Comparison of ENCODE assay signal across 22 cellular contexts in the genomic region with DNA sequence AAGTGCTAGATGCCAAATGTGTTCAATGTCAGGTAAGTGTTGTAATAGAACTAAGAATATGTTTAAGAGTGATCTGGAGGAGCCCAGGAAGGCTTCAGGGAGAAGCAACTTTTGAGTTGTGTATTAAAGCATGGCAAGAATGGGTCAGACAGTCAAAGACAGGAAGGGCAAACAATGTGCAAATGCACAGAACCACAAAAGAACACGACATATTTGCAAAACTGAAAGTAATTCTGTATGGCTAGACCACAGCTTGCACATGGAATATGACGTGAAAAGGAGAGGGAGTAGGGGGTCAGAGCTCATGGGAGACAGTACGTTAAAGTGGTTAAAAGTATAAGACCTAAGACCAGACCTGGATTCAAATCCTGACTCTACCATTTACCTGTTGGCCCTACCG. TPM values are rescaled to one million over a fixed set of nuclear protein-coding genes. Genes with fewer than 3 reads are reported as not detected.
DNase-seq lines count a peak whose midpoint lies in the region; ATAC-seq and TF ChIP-seq lines count a peak whose summit lies in the region.
"Had no signal": no experiment of that assay in that cellular context is flagged by ENCODE, and none has a peak within 500 bp of the region (broad histone marks: within the 10 kb centered on the region; RNA-seq: fewer than 3 reads in every experiment).

No MANE protein-coding gene starts in this region.

- H3K36me3 ChIP-seq in gastrocnemius medialis, result peaks cover 3 to 50% of the 10 kb centered on the region in 2 donors
- peaks cover 0 to 100% (median 82%) of the 10 kb centered on the region in 9 donors for H3K36me3 ChIP-seq in heart left ventricle
- no peaks in the 10 kb centered on the region for H3K36me3 ChIP-seq in breast epithelium

- WGBS in heart left ventricle, 4 donors, result 77 to 88% (median 83%) methylated on average over 4 of the region's 4 CpGs

- no peaks in the 10 kb centered on the region for H3K27me3 Mint-ChIP-seq in activated CD8-positive, alpha-beta memory T cell treated with anti-CD3 and anti-CD28 coated beads, Interleukin-2, amount 10 ng/mL, durations not matched to agents 7 days and 5 days
- no peaks in the 10 kb centered on the region for H3K27me3 Mint-ChIP-seq in activated naive CD8-positive, alpha-beta T cell treated with anti-CD3 and anti-CD28 coated beads for 36 hours

- H3K4me1 ChIP-seq in gastrocnemius medialis (peaks cover 23 to 31% of the 10 kb centered on the region in 2 donors), heart left ventricle (peaks cover 0 to 8% (median 2%) of the 10 kb centered on the region in 12 donors), breast epithelium (no peaks in the 10 kb centered on the region)
- H3K4me1 ChIP-seq: A549, vagina had no signal

- DNase-seq in activated CD8-positive, alpha-beta memory T cell treated with anti-CD3 and anti-CD28 coated beads, Interleukin-2, amount 10 ng/mL, durations not matched to agents 7 days and 5 days, result peak; percentile 44
- no peak for DNase-seq in activated CD8-positive, alpha-beta memory T cell treated with anti-CD3 and anti-CD28 coated beads, Interleukin-2, amount 50 U/mL, for 48 hours
- DNase-seq in MV-4-11 (lab: John Stamatoyannopoulos, UW), result peak; percentile 25
- DNase-seq in activated naive CD8-positive, alpha-beta T cell treated with anti-CD3 and anti-CD28 coated beads for 36 hours, result no peak
- no peak for DNase-seq in gastrocnemius medialis
- DNase-seq in effector CD4-positive, alpha-beta T cell, result no peak
- DNase-seq in heart left ventricle, result no peak
- DNase-seq in breast epithelium (ENCODE audit: low spot score in 2 of 2), result no peak
- DNase-seq: activated effector memory CD4-positive, alpha-beta T cell treated with Interleukin-2 at 50 U/mL for 16 hours; C1 segment of cervical spinal cord; DMS153; KG1; left lung; mucosa of descending colon; NCI-H1105; NCI-H2081 treated with DMSO at 0.1 percent for 48 hours; NCI-H510A; retina; stimulated activated CD4-positive, alpha-beta T cell treated with anti-CD3 and anti-CD28 coated beads, Interleukin-12 subunit alpha, Interleukin-12 subunit beta, amount 100 ng/mL, for 4 hours; stimulated activated CD8-positive, alpha-beta memory T cell treated with anti-CD3 and anti-CD28 coated beads, Interleukin-4, amount 100 ng/mL, for 48 hours had no signal

- peak; percentile 82 for ATAC-seq in activated CD8-positive, alpha-beta memory T cell treated with anti-CD3 and anti-CD28 coated beads, Interleukin-2, amount 10 ng/mL, durations not matched to agents 7 days and 5 days
- no peak for ATAC-seq in gastrocnemius medialis
- no peak for ATAC-seq in heart left ventricle
- ATAC-seq: A549, left lung, mucosa of descending colon had no signal

- intact Hi-C loops in gastrocnemius medialis (cut with DNase I; ENCODE audit: low total_unique reads), result no loop called here
- intact Hi-C loops in heart left ventricle (cut with DNase I), result loop anchor here in 3 of 10 donors (5.0 kb wide), 1 partner anchor 143 kb away; no protein-coding TSS in a partner anchor
- intact Hi-C loops in breast epithelium (cut with DNase I; ENCODE audit: low total_unique reads), result loop anchor here (10.0 kb wide), 2 partner anchors 140 to 590 kb away; no protein-coding TSS in a partner anchor

- peak overlapping the region; percentile 80 for H3K27ac Mint-ChIP-seq in activated CD8-positive, alpha-beta memory T cell treated with anti-CD3 and anti-CD28 coated beads, Interleukin-2, amount 10 ng/mL, durations not matched to agents 7 days and 5 days
- H3K27ac Mint-ChIP-seq in activated naive CD8-positive, alpha-beta T cell treated with anti-CD3 and anti-CD28 coated beads for 36 hours, result peak overlapping the region; percentile 72

- H3K9me3 ChIP-seq in gastrocnemius medialis (no peaks in the 10 kb centered on the region), heart left ventricle (no peaks in the 10 kb centered on the region), breast epithelium (no peaks in the 10 kb centered on the region)
- H3K9me3 ChIP-seq: A549, left lung, mucosa of descending colon, vagina had no signal

- no peak overlapping the region for H3K4me3 ChIP-seq in gastrocnemius medialis
- no peak overlapping the region for H3K4me3 ChIP-seq in heart left ventricle
- H3K4me3 ChIP-seq in breast epithelium, result no peak overlapping the region
- H3K4me3 ChIP-seq: A549, left lung, mucosa of descending colon, vagina had no signal

- peaks cover 59% of the 10 kb centered on the region for H3K36me3 Mint-ChIP-seq in activated CD8-positive, alpha-beta memory T cell treated with anti-CD3 and anti-CD28 coated beads, Interleukin-2, amount 10 ng/mL, durations not matched to agents 7 days and 5 days
- H3K36me3 Mint-ChIP-seq in activated naive CD8-positive, alpha-beta T cell treated with anti-CD3 and anti-CD28 coated beads for 36 hours, result peaks cover 39% of the 10 kb centered on the region

- TF ChIP-seq POLR2A in gastrocnemius medialis (IDR thresholded peaks at IDR 0.05), result no peak
- TF ChIP-seq POLR2A in heart left ventricle (IDR thresholded peaks at IDR 0.05), result no peak
- no peak for TF ChIP-seq POLR2A in breast epithelium (IDR thresholded peaks at IDR 0.05)

- H3K4me1 Mint-ChIP-seq in activated CD8-positive, alpha-beta memory T cell treated with anti-CD3 and anti-CD28 coated beads, Interleukin-2, amount 10 ng/mL, durations not matched to agents 7 days and 5 days, result peaks cover 19% of the 10 kb centered on the region
- H3K4me1 Mint-ChIP-seq in activated naive CD8-positive, alpha-beta T cell treated with anti-CD3 and anti-CD28 coated beads for 36 hours, result peaks cover 21% of the 10 kb centered on the region

- CTCF ChIA-PET in activated CD8-positive, alpha-beta memory T cell treated with anti-CD3 and anti-CD28 coated beads, Interleukin-2, amount 10 ng/mL, durations not matched to agents 7 days and 5 days (lab: Charles Lee), result interaction anchor here (0.9 to 1.7 kb wide), 3 partner anchors 88 to 128 kb away, joined by 3 to 13 read pairs (median 8); no protein-coding TSS in a partner anchor

- peak overlapping the region; percentile 19 for H3K4me3 Mint-ChIP-seq in activated CD8-positive, alpha-beta memory T cell treated with anti-CD3 and anti-CD28 coated beads, Interleukin-2, amount 10 ng/mL, durations not matched to agents 7 days and 5 days
- H3K4me3 Mint-ChIP-seq in activated naive CD8-positive, alpha-beta T cell treated with anti-CD3 and anti-CD28 coated beads for 36 hours, result no peak overlapping the region

- in situ Hi-C loops in gastrocnemius medialis (cut with MboI; ENCODE audit: low sequenced_read_pairs in 4 of 4), result loop anchor here in 3 of 4 donors (5.0 to 10.0 kb wide), 4 partner anchors 60 to 140 kb away; no protein-coding TSS in a partner anchor

- H3K9me3 Mint-ChIP-seq in activated CD8-positive, alpha-beta memory T cell treated with anti-CD3 and anti-CD28 coated beads, Interleukin-2, amount 10 ng/mL, durations not matched to agents 7 days and 5 days (ENCODE audit: low read depth), result no peaks in the 10 kb centered on the region
- H3K9me3 Mint-ChIP-seq in activated naive CD8-positive, alpha-beta T cell treated with anti-CD3 and anti-CD28 coated beads for 36 hours, result no peaks in the 10 kb centered on the region

- H3K27me3 ChIP-seq in gastrocnemius medialis (no peaks in the 10 kb centered on the region), heart left ventricle (no peaks in the 10 kb centered on the region), breast epithelium (no peaks in the 10 kb centered on the region)
- H3K27me3 ChIP-seq: left lung, vagina had no signal

- H3K27ac ChIP-seq in gastrocnemius medialis (peak overlapping the region; percentile 35 to 81 (median 68)), heart left ventricle (no peak overlapping the region), breast epithelium (no peak overlapping the region)
- H3K27ac ChIP-seq: A549, left lung, vagina had no signal

- no peak for TF ChIP-seq CTCF in gastrocnemius medialis (IDR thresholded peaks at IDR 0.05 in 4 of 5, conservative IDR thresholded peaks at IDR 0.05 in 1 of 5)
- no peak for TF ChIP-seq CTCF in heart left ventricle (IDR thresholded peaks at IDR 0.05)
- no peak for TF ChIP-seq CTCF in breast epithelium (IDR thresholded peaks at IDR 0.05)

RNA-seq across cellular contexts. Expression of a gene that starts 7.1 kb away (rescaled TPM):
- total RNA-seq in activated CD8-positive, alpha-beta memory T cell treated with anti-CD3 and anti-CD28 coated beads, Interleukin-2, amount 10 ng/mL, durations not matched to agents 7 days and 5 days, result 1 to 10 TPM; 5.3 to 8.5 TPM
- 1 to 10 TPM; 5.6 to 6.6 TPM for total RNA-seq in activated naive CD8-positive, alpha-beta T cell treated with anti-CD3 and anti-CD28 coated beads for 36 hours
- total RNA-seq in gastrocnemius medialis, result 100 to 1,000 TPM in 3 of 4 donors, 10 to 100 TPM in 1; 93.7 to 226 (median 190) TPM
- 100 to 1,000 TPM in 7 of 9 donors, 10 to 100 TPM in 2; 75.5 to 346 (median 165) TPM for total RNA-seq in heart left ventricle
- 100 to 1,000 TPM in 1 of 2 donors, 10 to 100 TPM in 1; 36.9 to 133 TPM for polyA plus RNA-seq in heart left ventricle
- 100 to 1,000 TPM in 1 of 3 donors, 10 to 100 TPM in 2; 51.1 to 135 (median 69.8) TPM for total RNA-seq in breast epithelium

RNA-seq across cellular contexts. Expression of a gene that starts 21.4 kb away (rescaled TPM):
- total RNA-seq in activated CD8-positive, alpha-beta memory T cell treated with anti-CD3 and anti-CD28 coated beads, Interleukin-2, amount 10 ng/mL, durations not matched to agents 7 days and 5 days, result 100 to 1,000 TPM; 178 to 211 TPM
- 100 to 1,000 TPM; 247 to 252 TPM for total RNA-seq in activated naive CD8-positive, alpha-beta T cell treated with anti-CD3 and anti-CD28 coated beads for 36 hours
- total RNA-seq in gastrocnemius medialis (10 to 100 TPM; 63.5 to 82.5 (median 78.2) TPM), heart left ventricle (10 to 100 TPM; 24.3 to 74.9 (median 61.0) TPM), breast epithelium (10 to 100 TPM; 23.7 to 36.7 (median 28.8) TPM)
- polyA plus RNA-seq in heart left ventricle, result 10 to 100 TPM; 31.5 to 94.7 TPM

Comparison
In these comparisons a context has a peak if more than half of its experiments do, and no peak if none do; other contexts are left out.
1. DNase-seq: peak in activated CD8-positive, alpha-beta memory T cell treated with anti-CD3 and anti-CD28 coated beads, Interleukin-2, amount 10 ng/mL, durations not matched to agents 7 days and 5 days (single experiment) and MV-4-11 (single experiment); none in activated CD8-positive, alpha-beta memory T cell treated with anti-CD3 and anti-CD28 coated beads, Interleukin-2, amount 50 U/mL, for 48 hours (single experiment), activated naive CD8-positive, alpha-beta T cell treated with anti-CD3 and anti-CD28 coated beads for 36 hours (single experiment), gastrocnemius medialis (0 of 2), effector CD4-positive, alpha-beta T cell (single experiment), heart left ventricle (0 of 5) and breast epithelium (0 of 2).
2. H3K27ac ChIP-seq: peak in gastrocnemius medialis (4 of 4); none in heart left ventricle (0 of 12) and breast epithelium (0 of 2).
3. RNA of a gene that starts 7.1 kb away (total RNA-seq): 93.7 to 226 TPM in gastrocnemius medialis, 75.5 to 346 TPM in heart left ventricle and 51.1 to 135 TPM in breast epithelium; 5.3 to 8.5 TPM in activated CD8-positive, alpha-beta memory T cell treated with anti-CD3 and anti-CD28 coated beads, Interleukin-2, amount 10 ng/mL, durations not matched to agents 7 days and 5 days and 5.6 to 6.6 TPM in activated naive CD8-positive, alpha-beta T cell treated with anti-CD3 and anti-CD28 coated beads for 36 hours; every median in the first group is over 4 times any median in the second.